Comparison of ENCODE assay signal across 14 cellular contexts in genomic region chr6:131451330-131452195, GRCh38.
A peak's percentile ranks its signal among the peaks of the same experiment; 100 is the strongest.
DNase-seq lines count a peak whose midpoint lies in the region; ATAC-seq and TF ChIP-seq lines count a peak whose summit lies in the region.
"Had no signal": no experiment of that assay in that cellular context is flagged by ENCODE, and none has a peak within 500 bp of the region (broad histone marks: within the 10 kb centered on the region; RNA-seq: fewer than 3 reads in every experiment).

No MANE protein-coding gene starts in this region.

- peaks cover 22% of the 10 kb centered on the region for H3K4me1 Mint-ChIP-seq in endodermal cell

- H3K27me3 ChIP-seq in A673 (replicated peaks; ENCODE audit: insufficient read depth, low read depth, low read length, poor library complexity) (no peaks in the 10 kb centered on the region), endodermal cell (ENCODE audit: control insufficient read depth, insufficient read depth, low read length, poor library complexity, severe bottlenecking) (no peaks in the 10 kb centered on the region), psoas muscle (ENCODE audit: insufficient read depth in 3 of 3, low read length in 2 of 3) (no peaks in the 10 kb centered on the region), suprapubic skin (no peaks in the 10 kb centered on the region)
- H3K27me3 ChIP-seq: cardiac muscle cell, upper lobe of left lung had no signal

- H3K27me3 Mint-ChIP-seq in endodermal cell (ENCODE audit: insufficient read depth) = peaks cover 4% of the 10 kb centered on the region

- H3K36me3 ChIP-seq in A673 (ENCODE audit: insufficient read depth, low read length, poor library complexity, severe bottlenecking) (no peaks in the 10 kb centered on the region), endodermal cell (ENCODE audit: control insufficient read depth, insufficient read depth, low read length) (no peaks in the 10 kb centered on the region), psoas muscle (ENCODE audit: insufficient read depth in 1 of 2, low read depth in 1 of 2) (no peaks in the 10 kb centered on the region), suprapubic skin (no peaks in the 10 kb centered on the region)
- H3K36me3 ChIP-seq: cardiac muscle cell, upper lobe of left lung had no signal

- CTCF ChIA-PET in A673 (lab: Charles Lee) = no interaction called here

- no peak overlapping the region for H3K27ac Mint-ChIP-seq in endodermal cell

- H3K4me3 ChIP-seq in A673 (ENCODE audit: low read depth, low read length, poor library complexity, severe bottlenecking) (no peak overlapping the region), endodermal cell (ENCODE audit: low read length) (no peak overlapping the region), psoas muscle (no peak overlapping the region), suprapubic skin (no peak overlapping the region)
- H3K4me3 ChIP-seq: cardiac muscle cell, upper lobe of left lung had no signal

- intact Hi-C loops in A673 (cut with micrococcal nuclease; ENCODE audit: unreplicated experiment) (no loop called here), psoas muscle (cut with DNase I) (no loop called here)

- no peaks in the 10 kb centered on the region for H3K9me3 Mint-ChIP-seq in endodermal cell

- H3K4me3 Mint-ChIP-seq in endodermal cell = no peak overlapping the region

- peaks cover 25% of the 10 kb centered on the region for H3K4me1 ChIP-seq in A673 (ENCODE audit: insufficient read depth, low read length, poor library complexity, severe bottlenecking)
- no peaks in the 10 kb centered on the region for H3K4me1 ChIP-seq in endodermal cell (ENCODE audit: control insufficient read depth, insufficient read depth, low read length)
- no peaks in the 10 kb centered on the region for H3K4me1 ChIP-seq in psoas muscle
- H3K4me1 ChIP-seq in suprapubic skin = no peaks in the 10 kb centered on the region
- H3K4me1 ChIP-seq: upper lobe of left lung had no signal

- H3K36me3 Mint-ChIP-seq in endodermal cell (ENCODE audit: low read depth) = no peaks in the 10 kb centered on the region

- DNase-seq in NCI-H82 (lab: John Stamatoyannopoulos, UW) = peak; percentile 28
- DNase-seq in NCI-H82 treated with DMSO at 0.1 percent for 48 hours (lab: John Stamatoyannopoulos, UW; ENCODE audit: unreplicated experiment) = no peak
- peak; percentile 58 for DNase-seq in A673 (ENCODE audit: low spot score)
- DNase-seq in NCI-H524 treated with DMSO at 0.1 percent for 48 hours (lab: John Stamatoyannopoulos, UW) = peak; percentile 97
- DNase-seq in endodermal cell = peak; percentile 55
- DNase-seq in psoas muscle = no peak
- DNase-seq in hypothalamus (lab: John Stamatoyannopoulos, UW) = no peak
- no peak for DNase-seq in suprapubic skin (ENCODE audit: low spot score in 2 of 2)
- DNase-seq: C1 segment of cervical spinal cord, NCI-H2081 treated with DMSO at 0.1 percent for 48 hours, posterior cingulate gyrus, small intestine, upper lobe of left lung had no signal

- ATAC-seq in psoas muscle = no peak

- H3K9me3 ChIP-seq in A673 (ENCODE audit: low read depth, low read length, poor library complexity, severe bottlenecking) = no peaks in the 10 kb centered on the region
- no peaks in the 10 kb centered on the region for H3K9me3 ChIP-seq in endodermal cell (ENCODE audit: control insufficient read depth, low read length)
- no peaks in the 10 kb centered on the region for H3K9me3 ChIP-seq in psoas muscle
- no peaks in the 10 kb centered on the region for H3K9me3 ChIP-seq in suprapubic skin
- H3K9me3 ChIP-seq: upper lobe of left lung had no signal

- TF ChIP-seq POLR2A in suprapubic skin (IDR thresholded peaks at IDR 0.05) = no peak

- TF ChIP-seq CTCF in A673 (conservative IDR thresholded peaks at IDR 0.05; ENCODE audit: low read depth, low read length) = no peak
- no peak for TF ChIP-seq CTCF in endodermal cell (conservative IDR thresholded peaks at IDR 0.05)
- no peak for TF ChIP-seq CTCF in psoas muscle (IDR thresholded peaks at IDR 0.05)
- no peak for TF ChIP-seq CTCF in suprapubic skin (IDR thresholded peaks at IDR 0.05)

- POLR2A ChIA-PET in A673 (lab: Charles Lee; ENCODE audit: low non-redundant PET) = no interaction called here

- BruUV-seq in A673 (replicated peaks; lab: Mats Ljungman, UMichigan) = no TSS peak

- TF ChIP-seq EP300 in suprapubic skin (IDR thresholded peaks at IDR 0.05) = no peak

- WGBS in endodermal cell (ENCODE audit: insufficient coverage in 1 of 2, insufficient read length in 1 of 2), 2 experiments = 80 to 85% methylated on average over 4 of the region's 4 CpGs
- 77 to 81% (median 80%) methylated on average over 4 of the region's 4 CpGs for WGBS in psoas muscle, 3 donors
- 90% methylated on average over 4 of the region's 4 CpGs for WGBS in suprapubic skin

- H3K9ac ChIP-seq in endodermal cell (ENCODE audit: extremely low read depth, low read length, poor library complexity, severe bottlenecking) = no peak overlapping the region

- H3K27ac ChIP-seq in A673 (ENCODE audit: low read depth, low read length, poor library complexity, severe bottlenecking) (no peak overlapping the region), endodermal cell (ENCODE audit: low read depth, low read length) (no peak overlapping the region), psoas muscle (no peak overlapping the region), suprapubic skin (no peak overlapping the region)
- H3K27ac ChIP-seq: cardiac muscle cell, upper lobe of left lung had no signal

Comparison
In these comparisons a context has a peak if more than half of its experiments do, and no peak if none do; other contexts are left out.
1. DNase-seq: peak in NCI-H82 (single experiment), A673 (single experiment), NCI-H524 treated with DMSO at 0.1 percent for 48 hours (single experiment) and endodermal cell (single experiment); none in NCI-H82 treated with DMSO at 0.1 percent for 48 hours (single experiment), psoas muscle (0 of 2), hypothalamus (0 of 51) and suprapubic skin (0 of 2).